11 cellular contexts compared by ENCODE assay signal in genomic region chr14:100532916-100533630, GRCh38. TPM values are rescaled to one million over a fixed set of nuclear protein-coding genes. Genes with fewer than 3 reads are reported as not detected.
DNase-seq lines count a peak whose midpoint lies in the region; TF ChIP-seq lines count a peak whose summit lies in the region.
"Had no signal": no experiment of that assay in that cellular context is flagged by ENCODE, and none has a peak within 500 bp of the region (broad histone marks: within the 10 kb centered on the region; RNA-seq: fewer than 3 reads in every experiment).

No MANE protein-coding gene starts in this region.

- no peak overlapping the region for H3K4me3 Mint-ChIP-seq in MCF 10A (ENCODE audit: unreplicated experiment)
- H3K4me3 Mint-ChIP-seq in activated CD4-positive, alpha-beta memory T cell treated with anti-CD3 and anti-CD28 coated beads for 36 hours: no peak overlapping the region
- H3K4me3 Mint-ChIP-seq: CD8-positive, alpha-beta T cell had no signal

- TF ChIP-seq POLR2A in breast epithelium (IDR thresholded peaks at IDR 0.05) (no peak), uterus (IDR thresholded peaks at IDR 0.05) (no peak)

- H3K9me3 ChIP-seq in breast epithelium (no peaks in the 10 kb centered on the region), uterus (no peaks in the 10 kb centered on the region)
- H3K9me3 ChIP-seq: ascending aorta had no signal

- H3K36me3 ChIP-seq in breast epithelium (no peaks in the 10 kb centered on the region), uterus (no peaks in the 10 kb centered on the region)

- POLR2A ChIA-PET in MCF 10A (lab: Yijun Ruan, JAX): interaction anchor here (1.7 kb wide), 1 partner anchor 12 kb away, joined by 7 read pairs; no protein-coding TSS in a partner anchor
- POLR2A ChIA-PET in activated CD4-positive, alpha-beta memory T cell treated with anti-CD3 and anti-CD28 coated beads for 36 hours (lab: Charles Lee): no interaction called here

- no peak for TF ChIP-seq CTCF in breast epithelium (IDR thresholded peaks at IDR 0.05)
- TF ChIP-seq CTCF in MCF 10A (IDR thresholded peaks at IDR 0.05; ENCODE audit: unreplicated experiment): no peak
- TF ChIP-seq CTCF in uterus (IDR thresholded peaks at IDR 0.05): no peak

- H3K27ac Mint-ChIP-seq in MCF 10A (ENCODE audit: low read depth, unreplicated experiment): no peak overlapping the region
- H3K27ac Mint-ChIP-seq in activated CD4-positive, alpha-beta memory T cell treated with anti-CD3 and anti-CD28 coated beads for 36 hours: no peak overlapping the region
- H3K27ac Mint-ChIP-seq: CD8-positive, alpha-beta T cell had no signal

- no peak overlapping the region for H3K4me3 ChIP-seq in breast epithelium
- H3K4me3 ChIP-seq in uterus: no peak overlapping the region
- H3K4me3 ChIP-seq: ascending aorta had no signal

- CTCF ChIA-PET in MCF 10A (lab: Yijun Ruan, JAX): interaction anchor here (0.7 kb wide), 1 partner anchor 93 kb away, joined by 3 read pairs; no protein-coding TSS in a partner anchor
- CTCF ChIA-PET in activated CD4-positive, alpha-beta memory T cell treated with anti-CD3 and anti-CD28 coated beads for 36 hours (lab: Charles Lee): interaction anchor here (1.5 kb wide), 1 partner anchor 120 kb away, joined by 5 read pairs; no protein-coding TSS in a partner anchor

- peak overlapping the region; percentile 79 to 80 for H3K27ac ChIP-seq in breast epithelium
- H3K27ac ChIP-seq in uterus: peak overlapping the region in 1 of 2 donors; percentile 78
- H3K27ac ChIP-seq: ascending aorta had no signal

- H3K4me1 ChIP-seq in breast epithelium (peaks cover 8 to 23% of the 10 kb centered on the region in 2 donors), uterus (peaks cover 0 to 4% of the 10 kb centered on the region in 2 donors)

- H3K36me3 Mint-ChIP-seq in MCF 10A (ENCODE audit: insufficient read depth, unreplicated experiment): peaks cover 9% of the 10 kb centered on the region
- H3K36me3 Mint-ChIP-seq in activated CD4-positive, alpha-beta memory T cell treated with anti-CD3 and anti-CD28 coated beads for 36 hours: no peaks in the 10 kb centered on the region

- intact Hi-C loops in breast epithelium (cut with DNase I; ENCODE audit: low total_unique reads) (no loop called here), MCF 10A (cut with micrococcal nuclease) (loop anchor here (10.0 kb wide), 1 partner anchor 148 kb away; no protein-coding TSS in a partner anchor), uterus (cut with DNase I; ENCODE audit: low total_unique reads) (no loop called here)
- intact Hi-C loops in activated CD4-positive, alpha-beta memory T cell treated with anti-CD3 and anti-CD28 coated beads for 36 hours (cut with micrococcal nuclease): no loop called here

- peaks cover 10% of the 10 kb centered on the region for H3K4me1 Mint-ChIP-seq in MCF 10A (ENCODE audit: insufficient read depth, unreplicated experiment)
- peaks cover 3% of the 10 kb centered on the region for H3K4me1 Mint-ChIP-seq in activated CD4-positive, alpha-beta memory T cell treated with anti-CD3 and anti-CD28 coated beads for 36 hours (ENCODE audit: low read depth)

- H3K27me3 ChIP-seq in breast epithelium (no peaks in the 10 kb centered on the region), uterus (no peaks in the 10 kb centered on the region)
- H3K27me3 ChIP-seq: ascending aorta had no signal

- H3K27me3 Mint-ChIP-seq in MCF 10A (ENCODE audit: insufficient read depth, unreplicated experiment): no peaks in the 10 kb centered on the region
- H3K27me3 Mint-ChIP-seq in activated CD4-positive, alpha-beta memory T cell treated with anti-CD3 and anti-CD28 coated beads for 36 hours: no peaks in the 10 kb centered on the region

- no TSS peak for BruUV-seq in MCF 10A (replicated peaks; lab: Mats Ljungman, UMichigan)

- no peaks in the 10 kb centered on the region for H3K9me3 Mint-ChIP-seq in MCF 10A (ENCODE audit: unreplicated experiment)
- H3K9me3 Mint-ChIP-seq in activated CD4-positive, alpha-beta memory T cell treated with anti-CD3 and anti-CD28 coated beads for 36 hours: no peaks in the 10 kb centered on the region
- H3K9me3 Mint-ChIP-seq: CD8-positive, alpha-beta T cell had no signal

- DNase-seq in breast epithelium (ENCODE audit: low spot score in 2 of 2) (peak; percentile 57 to 87), MCF 10A (ENCODE audit: unreplicated experiment) (no peak), iris pigment epithelial cell (ENCODE audit: low read depth) (peak; percentile 12), uterus (peak; percentile 73 to 80), ecto neural progenitor cell (ENCODE audit: low spot score) (no peak), anterior cingulate cortex (lab: John Stamatoyannopoulos, UW) (no peak), DMS53 (lab: John Stamatoyannopoulos, UW) (no peak)
- DNase-seq in activated CD4-positive, alpha-beta memory T cell treated with anti-CD3 and anti-CD28 coated beads for 36 hours: peak; percentile 4
- DNase-seq: NCI-H510A treated with DMSO at 0.1 percent for 48 hours had no signal

RNA-seq across cellular contexts. Expression of gene BEGAIN, which starts 54.1 kb away (rescaled TPM):
- total RNA-seq in breast epithelium: 1 to 10 TPM in 2 of 3 donors, under 1 TPM in 1; 0.64 to 4.1 (median 2.0) TPM
- 3.6 and 7.0 TPM in 2 replicates for total RNA-seq in MCF 10A (2022)
- 1 to 10 TPM; 3.3 to 3.4 TPM for total RNA-seq in activated CD4-positive, alpha-beta memory T cell treated with anti-CD3 and anti-CD28 coated beads for 36 hours
- total RNA-seq in uterus: 10 to 100 TPM in 1 of 4 donors, 1 to 10 TPM in 2, not detected in 1; 2.6 to 16.5 (median 4.4) TPM

Comparison
In these comparisons a context has a peak if more than half of its experiments do, and no peak if none do; other contexts are left out.
1. DNase-seq: peak in breast epithelium (2 of 2), activated CD4-positive, alpha-beta memory T cell treated with anti-CD3 and anti-CD28 coated beads for 36 hours (single experiment), iris pigment epithelial cell (single experiment) and uterus (2 of 2); none in MCF 10A (single experiment), ecto neural progenitor cell (single experiment), anterior cingulate cortex (0 of 58) and DMS53 (single experiment).